8 cellular contexts compared by ENCODE assay signal in genomic region chr14:67816326-67817009, GRCh38. TPM values are rescaled to one million over a fixed set of nuclear protein-coding genes. Genes with fewer than 3 reads are reported as not detected.
DNase-seq lines count a peak whose midpoint lies in the region; ATAC-seq, FAIRE-seq and TF ChIP-seq lines count a peak whose summit lies in the region.

ZFYVE26 (minus strand) TSS chr14:67816590; CDS start chr14:67815963, 627 bp downstream.

- intact Hi-C loops in left cardiac atrium (cut with DNase I) (no loop called here), posterior vena cava (cut with DNase I) (no loop called here), upper lobe of right lung (cut with DNase I) (no loop called here)

- no peaks in the 10 kb centered on the region for H3K9me3 ChIP-seq in upper lobe of right lung

- ATAC-seq in HG02852 (IDR thresholded peaks at IDR 0.05; ENCODE audit: unreplicated experiment) (peak; percentile 86), left cardiac atrium (peak; percentile 96 to 98), upper lobe of right lung (peak; percentile 94)

- H3K27ac ChIP-seq in upper lobe of right lung: peak within 1 kb of the TSS; percentile 89

- H3K27me3 ChIP-seq in upper lobe of right lung: no peaks in the 10 kb centered on the region

- H3K4me3 ChIP-seq in upper lobe of right lung: peak within 1 kb of the TSS; percentile 93

- no peak for TF ChIP-seq CTCF in upper lobe of right lung (IDR thresholded peaks at IDR 0.05)

- TF ChIP-seq POLR2A in GM12892 (IDR thresholded peaks at IDR 0.05; ENCODE audit: low read depth, low read length): peak; percentile 55; the same call in 1 of the 2 replicates

- FAIRE-seq in GM12892 (lab: Jason Lieb, UNC): peak; percentile 94

- peaks cover 27% of the 10 kb centered on the region for H3K36me3 ChIP-seq in upper lobe of right lung

- DNase-seq in GM12892 (ENCODE audit: insufficient read length) (peak; percentile 65), NCI-H146 (lab: John Stamatoyannopoulos, UW) (peak; percentile 96), T-helper 1 cell (peak; percentile 78 to 90 (median 89)), amniotic epithelial cell (ENCODE audit: low read depth) (peak; percentile 95), left cardiac atrium (peak; percentile 92), posterior vena cava (ENCODE audit: low spot score) (peak; percentile 95), upper lobe of right lung (peak; percentile 92)

- peaks cover 17% of the 10 kb centered on the region for H3K4me1 ChIP-seq in upper lobe of right lung

RNA-seq across cellular contexts. Expression of gene ZFYVE26, which starts in this region (rescaled TPM):
- 7.4 TPM for polyA plus RNA-seq in GM12892 (2012; ENCODE audit: missing spikeins)
- 10 to 100 TPM; 10.5 to 15.6 TPM for total RNA-seq in left cardiac atrium
- 10 to 100 TPM; 18.7 to 23.1 TPM for total RNA-seq in posterior vena cava
- total RNA-seq in upper lobe of right lung: 42.9 TPM

Comparison
In these comparisons a context has a peak if more than half of its experiments do, and no peak if none do; other contexts are left out.
1. Peak in every context shown above with its lines: DNase-seq, ATAC-seq, H3K4me3 ChIP-seq and H3K27ac ChIP-seq.